7 cellular contexts compared by ENCODE assay signal in genomic region chr2:113386786-113387438, GRCh38. TPM values are rescaled to one million over a fixed set of nuclear protein-coding genes. Genes with fewer than 3 reads are reported as not detected.
DNase-seq lines count a peak whose midpoint lies in the region; ATAC-seq and TF ChIP-seq lines count a peak whose summit lies in the region.
"Not testable (repeated sequence)": the region's sequence is repeated elsewhere in the genome, so short reads cannot be mapped to it uniquely, and the experiment has no call there.

No MANE protein-coding gene starts in this region.

- not testable (repeated sequence) for H3K4me3 ChIP-seq in left lung, mucosa of descending colon, upper lobe of right lung

- peaks cover 11% of the 10 kb centered on the region for H3K9me3 Mint-ChIP-seq in dendritic cell treated with granulocyte-macrophage colony-stimulating factor and Interleukin-4, amounts not matched to agents 40 ng/mL and 50 ng/mL, for 4 days

- peak; percentile 58 for DNase-seq in CD1c-positive myeloid dendritic cell (ENCODE audit: extremely low spot score)
- not testable (repeated sequence) for DNase-seq in Right ventricle myocardium superior, left ventricle myocardium superior, left lung, mucosa of descending colon, upper lobe of right lung

- H3K9me3 ChIP-seq in left lung, mucosa of descending colon, upper lobe of right lung: not testable (repeated sequence)

- peak overlapping the region; percentile 92 for H3K27ac Mint-ChIP-seq in dendritic cell treated with granulocyte-macrophage colony-stimulating factor and Interleukin-4, amounts not matched to agents 40 ng/mL and 50 ng/mL, for 4 days

- peak overlapping the region; percentile 44 for H3K4me3 Mint-ChIP-seq in dendritic cell treated with granulocyte-macrophage colony-stimulating factor and Interleukin-4, amounts not matched to agents 40 ng/mL and 50 ng/mL, for 4 days

- intact Hi-C loops in dendritic cell treated with granulocyte-macrophage colony-stimulating factor and Interleukin-4, amounts not matched to agents 40 ng/mL and 50 ng/mL, for 4 days (cut with micrococcal nuclease): loop anchor here (1.0 kb wide), 1 partner anchor 11 kb away; no protein-coding TSS in a partner anchor
- intact Hi-C loops in Right ventricle myocardium superior (cut with DNase I): loop anchor here (5.0 kb wide), 1 partner anchor 250 kb away; no protein-coding TSS in a partner anchor
- intact Hi-C loops in left ventricle myocardium superior (cut with micrococcal nuclease); left lung (cut with DNase I); mucosa of descending colon (cut with DNase I, micrococcal nuclease); upper lobe of right lung (cut with DNase I): not testable (repeated sequence)

- ATAC-seq in Right ventricle myocardium superior (ENCODE audit: poor library complexity): peak; percentile 70
- ATAC-seq in left ventricle myocardium superior: peak; percentile 67
- ATAC-seq in left lung: peak; percentile 28
- peak; percentile 7 for ATAC-seq in mucosa of descending colon
- peak; percentile 80 for ATAC-seq in upper lobe of right lung

- not testable (repeated sequence) for H3K27me3 Mint-ChIP-seq in dendritic cell treated with granulocyte-macrophage colony-stimulating factor and Interleukin-4, amounts not matched to agents 40 ng/mL and 50 ng/mL, for 4 days

- H3K36me3 ChIP-seq in left lung; mucosa of descending colon (ENCODE audit: low read depth); upper lobe of right lung: not testable (repeated sequence)

- not testable (repeated sequence) for H3K36me3 Mint-ChIP-seq in dendritic cell treated with granulocyte-macrophage colony-stimulating factor and Interleukin-4, amounts not matched to agents 40 ng/mL and 50 ng/mL, for 4 days (ENCODE audit: low read depth)

- H3K4me1 ChIP-seq in left lung; mucosa of descending colon (ENCODE audit: low read depth); upper lobe of right lung: not testable (repeated sequence)

- not testable (repeated sequence) for TF ChIP-seq CTCF in left lung (IDR thresholded peaks at IDR 0.05); mucosa of descending colon (IDR thresholded peaks at IDR 0.05); upper lobe of right lung (IDR thresholded peaks at IDR 0.05)

- H3K27me3 ChIP-seq in left lung, upper lobe of right lung: not testable (repeated sequence)

- H3K27ac ChIP-seq in left lung, upper lobe of right lung: not testable (repeated sequence)

- peaks cover 52% of the 10 kb centered on the region for H3K4me1 Mint-ChIP-seq in dendritic cell treated with granulocyte-macrophage colony-stimulating factor and Interleukin-4, amounts not matched to agents 40 ng/mL and 50 ng/mL, for 4 days (ENCODE audit: low read depth)

RNA-seq across cellular contexts. Expression of gene ZNG1B, which starts 50.6 kb away (rescaled TPM):
- 38.4 TPM for total RNA-seq in Right ventricle myocardium superior
- 35.3 TPM for total RNA-seq in left ventricle myocardium superior
- total RNA-seq in left lung: 10 to 100 TPM; 25.4 to 32.7 TPM
- total RNA-seq in mucosa of descending colon: 10 to 100 TPM; 26.2 to 33.5 (median 27.8) TPM
- 30.2 TPM for total RNA-seq in upper lobe of right lung

Comparison
In these comparisons a context has a peak if more than half of its experiments do, and no peak if none do; other contexts are left out.
1. ATAC-seq: peak in every context shown above with its lines; median percentile 80 in upper lobe of right lung; 70 in Right ventricle myocardium superior; 67 in left ventricle myocardium superior; 28 in left lung; 7 in mucosa of descending colon.